ENCODE assay signal across 17 cellular contexts in the genomic region with DNA sequence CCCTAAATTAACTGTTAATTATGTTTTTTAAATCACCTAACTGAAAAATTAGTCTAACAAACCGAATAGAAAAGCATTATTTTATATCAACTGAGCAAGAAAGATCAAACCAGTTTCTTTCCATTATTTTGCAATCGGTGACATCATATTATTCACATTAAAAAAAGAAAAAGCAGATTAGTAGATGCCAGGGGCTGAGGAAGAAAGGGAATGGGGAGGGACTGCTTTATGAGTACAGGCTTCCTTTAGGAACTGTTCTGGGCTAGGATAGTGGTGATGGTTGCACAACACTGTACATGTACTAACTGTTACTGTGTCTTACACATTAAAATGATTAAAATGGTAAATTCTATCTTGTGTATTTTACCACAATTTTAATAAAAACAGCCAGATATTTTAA. TPM values are rescaled to one million over a fixed set of nuclear protein-coding genes. Genes with fewer than 3 reads are reported as not detected.
DNase-seq lines count a peak whose midpoint lies in the region; TF ChIP-seq lines count a peak whose summit lies in the region.
"Had no signal": no experiment of that assay in that cellular context is flagged by ENCODE, and none has a peak within 500 bp of the region (broad histone marks: within the 10 kb centered on the region; RNA-seq: fewer than 3 reads in every experiment).

No MANE protein-coding gene starts in this region.

- H3K36me3 Mint-ChIP-seq in progenitor cell of endocrine pancreas (ENCODE audit: insufficient read depth): no peaks in the 10 kb centered on the region
- no peaks in the 10 kb centered on the region for H3K36me3 Mint-ChIP-seq in activated naive CD8-positive, alpha-beta T cell treated with anti-CD3 and anti-CD28 coated beads for 36 hours

- H3K9me3 Mint-ChIP-seq in progenitor cell of endocrine pancreas (ENCODE audit: low read depth): no peaks in the 10 kb centered on the region
- H3K9me3 Mint-ChIP-seq in activated naive CD8-positive, alpha-beta T cell treated with anti-CD3 and anti-CD28 coated beads for 36 hours: no peaks in the 10 kb centered on the region
- H3K9me3 Mint-ChIP-seq: IgD-negative memory B cell; neural crest cell; T-helper 1 cell treated with Interleukin-12 subunit alpha and Interleukin-12 subunit beta and Interleukin-4 antibody, amounts not matched to agents 30 μg/mL and 1 μg/mL, for 36 hours had no signal

- TF ChIP-seq CTCF in cardiac fibroblast (IDR thresholded peaks at IDR 0.05; ENCODE audit: low read depth, low read length) (no peak), progenitor cell of endocrine pancreas (IDR thresholded peaks at IDR 0.05; ENCODE audit: unreplicated experiment) (no peak)

- H3K4me1 Mint-ChIP-seq in progenitor cell of endocrine pancreas (ENCODE audit: low read depth): peaks cover 31% of the 10 kb centered on the region
- peaks cover 2% of the 10 kb centered on the region for H3K4me1 Mint-ChIP-seq in activated naive CD8-positive, alpha-beta T cell treated with anti-CD3 and anti-CD28 coated beads for 36 hours
- H3K4me1 Mint-ChIP-seq: neural crest cell had no signal

- H3K4me3 Mint-ChIP-seq in progenitor cell of endocrine pancreas (ENCODE audit: low read depth): no peak overlapping the region
- no peak overlapping the region for H3K4me3 Mint-ChIP-seq in activated naive CD8-positive, alpha-beta T cell treated with anti-CD3 and anti-CD28 coated beads for 36 hours
- H3K4me3 Mint-ChIP-seq: IgD-negative memory B cell; neural crest cell; T-helper 1 cell treated with Interleukin-12 subunit alpha and Interleukin-12 subunit beta and Interleukin-4 antibody, amounts not matched to agents 30 μg/mL and 1 μg/mL, for 36 hours had no signal

- no peaks in the 10 kb centered on the region for H3K27me3 Mint-ChIP-seq in progenitor cell of endocrine pancreas
- H3K27me3 Mint-ChIP-seq in activated naive CD8-positive, alpha-beta T cell treated with anti-CD3 and anti-CD28 coated beads for 36 hours: no peaks in the 10 kb centered on the region
- H3K27me3 Mint-ChIP-seq: IgD-negative memory B cell had no signal

- peak overlapping the region; percentile 40 for H3K27ac Mint-ChIP-seq in progenitor cell of endocrine pancreas
- H3K27ac Mint-ChIP-seq in activated naive CD8-positive, alpha-beta T cell treated with anti-CD3 and anti-CD28 coated beads for 36 hours: no peak overlapping the region
- H3K27ac Mint-ChIP-seq: IgD-negative memory B cell; T-helper 1 cell treated with Interleukin-12 subunit alpha and Interleukin-12 subunit beta and Interleukin-4 antibody, amounts not matched to agents 30 μg/mL and 1 μg/mL, for 36 hours had no signal

- peak; percentile 33 for DNase-seq in AG20443 (ENCODE audit: low spot score)
- peak; percentile 83 to 95 for DNase-seq in cardiac fibroblast (ENCODE audit: low read depth in 2 of 2)
- peak; percentile 16 for DNase-seq in glomerular visceral epithelial cell (ENCODE audit: extremely low spot score)
- no peak for DNase-seq in progenitor cell of endocrine pancreas (ENCODE audit: low spot score, unreplicated experiment)
- DNase-seq in activated naive CD8-positive, alpha-beta T cell treated with anti-CD3 and anti-CD28 coated beads for 36 hours: no peak
- no peak for DNase-seq in T-helper 2 cell
- DNase-seq in NCI-H187 treated with DMSO at 0.1 percent for 48 hours (lab: John Stamatoyannopoulos, UW): no peak
- DNase-seq in SKM-1 treated with dmso at 0.1 percent for 144 hours (lab: John Stamatoyannopoulos, UW; ENCODE audit: unreplicated experiment): no peak
- DNase-seq: activated CD4-positive, alpha-beta T cell treated with anti-CD3 and anti-CD28 coated beads for 48 hours; activated T-cell treated with anti-CD3 and anti-CD28 coated beads, Interleukin-2, amount 50 U/mL, for 1 hour; NCI-H524 treated with DMSO at 0.1 percent for 48 hours; PC-9; spleen had no signal

- H3K4me3 ChIP-seq in cardiac fibroblast (replicated peaks in 1 of 2; ENCODE audit: low read depth in 2 of 2, low read length in 2 of 2): no peak overlapping the region
- H3K4me3 ChIP-seq: adrenal gland, PC-9, spleen had no signal

RNA-seq across cellular contexts. Expression of gene COBLL1, which starts 59.3 kb away (rescaled TPM):
- 69.7 and 80.9 TPM in 2 replicates for total RNA-seq in progenitor cell of endocrine pancreas
- total RNA-seq in activated naive CD8-positive, alpha-beta T cell treated with anti-CD3 and anti-CD28 coated beads for 36 hours: under 1 TPM; 0.28 to 0.45 TPM

Comparison
In these comparisons a context has a peak if more than half of its experiments do, and no peak if none do; other contexts are left out.
1. DNase-seq: peak in AG20443 (single experiment), cardiac fibroblast (2 of 2) and glomerular visceral epithelial cell (single experiment); none in progenitor cell of endocrine pancreas (single experiment), activated naive CD8-positive, alpha-beta T cell treated with anti-CD3 and anti-CD28 coated beads for 36 hours (single experiment), T-helper 2 cell (0 of 5), NCI-H187 treated with DMSO at 0.1 percent for 48 hours (single experiment) and SKM-1 treated with dmso at 0.1 percent for 144 hours (single experiment).
2. RNA of gene COBLL1, which starts 59.3 kb away (total RNA-seq): 69.7 to 80.9 TPM in progenitor cell of endocrine pancreas; 0.28 to 0.45 TPM in activated naive CD8-positive, alpha-beta T cell treated with anti-CD3 and anti-CD28 coated beads for 36 hours; every median in the first group is over 10 times any median in the second.